ENCODE assay signal across 11 cellular contexts in genomic region chr4:168221298-168221697, GRCh38.
DNase-seq lines count a peak whose midpoint lies in the region; ATAC-seq and TF ChIP-seq lines count a peak whose summit lies in the region.
"Had no signal": no experiment of that assay in that cellular context is flagged by ENCODE, and none has a peak within 500 bp of the region (broad histone marks: within the 10 kb centered on the region; RNA-seq: fewer than 3 reads in every experiment).

No MANE protein-coding gene starts in this region.

- H3K36me3 ChIP-seq in upper lobe of right lung: peaks cover 59% of the 10 kb centered on the region

- H3K9me3 ChIP-seq in upper lobe of right lung: no peaks in the 10 kb centered on the region
- H3K9me3 ChIP-seq: right atrium auricular region had no signal

- ATAC-seq in upper lobe of right lung (no peak), GM21381 (IDR thresholded peaks at IDR 0.05; ENCODE audit: unreplicated experiment) (no peak)
- ATAC-seq: left cardiac atrium had no signal

- no peaks in the 10 kb centered on the region for H3K27me3 ChIP-seq in upper lobe of right lung
- H3K27me3 ChIP-seq: right atrium auricular region had no signal

- H3K4me3 ChIP-seq in foreskin fibroblast (ENCODE audit: low read depth in 1 of 2, low read length in 2 of 2) (no peak overlapping the region), upper lobe of right lung (no peak overlapping the region)
- H3K4me3 ChIP-seq: right atrium auricular region had no signal

- peaks cover 12% of the 10 kb centered on the region for H3K9me3 Mint-ChIP-seq in progenitor cell of endocrine pancreas (ENCODE audit: low read depth)

- no peaks in the 10 kb centered on the region for H3K27me3 Mint-ChIP-seq in progenitor cell of endocrine pancreas
- H3K27me3 Mint-ChIP-seq: CD4-positive, alpha-beta memory T cell had no signal

- no peak overlapping the region for H3K27ac ChIP-seq in upper lobe of right lung
- H3K27ac ChIP-seq: right atrium auricular region had no signal

- no peaks in the 10 kb centered on the region for H3K36me3 Mint-ChIP-seq in progenitor cell of endocrine pancreas (ENCODE audit: insufficient read depth)

- intact Hi-C loops in upper lobe of right lung (cut with DNase I): no loop called here

- no peaks in the 10 kb centered on the region for H3K4me1 Mint-ChIP-seq in progenitor cell of endocrine pancreas (ENCODE audit: low read depth)

- TF ChIP-seq CTCF in foreskin fibroblast (IDR thresholded peaks at IDR 0.05; ENCODE audit: low read depth, low read length) (no peak), upper lobe of right lung (IDR thresholded peaks at IDR 0.05) (no peak), progenitor cell of endocrine pancreas (IDR thresholded peaks at IDR 0.05; ENCODE audit: unreplicated experiment) (no peak)

- H3K4me3 Mint-ChIP-seq in progenitor cell of endocrine pancreas (ENCODE audit: low read depth): no peak overlapping the region
- H3K4me3 Mint-ChIP-seq: CD4-positive, alpha-beta memory T cell had no signal

- no peak overlapping the region for H3K27ac Mint-ChIP-seq in progenitor cell of endocrine pancreas

- no peaks in the 10 kb centered on the region for H3K4me1 ChIP-seq in upper lobe of right lung
- H3K4me1 ChIP-seq: right atrium auricular region had no signal

- peak; percentile 12 for DNase-seq in AG08395 (ENCODE audit: low spot score)
- DNase-seq in HCEC 1CT: peak; percentile 34
- DNase-seq in SHP77 treated with DMSO at 0.1 percent for 48 hours (lab: John Stamatoyannopoulos, UW): peak; percentile 57
- DNase-seq in foreskin fibroblast: peak; percentile 68 to 89
- no peak for DNase-seq in upper lobe of right lung
- no peak for DNase-seq in progenitor cell of endocrine pancreas (ENCODE audit: low spot score, unreplicated experiment)
- no peak for DNase-seq in KG1 (lab: John Stamatoyannopoulos, UW)
- DNase-seq: CD4-positive, alpha-beta memory T cell; left cardiac atrium had no signal

Comparison
In these comparisons a context has a peak if more than half of its experiments do, and no peak if none do; other contexts are left out.
1. DNase-seq: peak in AG08395 (single experiment), HCEC 1CT (single experiment), SHP77 treated with DMSO at 0.1 percent for 48 hours (single experiment) and foreskin fibroblast (2 of 2); none in upper lobe of right lung (single experiment), progenitor cell of endocrine pancreas (single experiment) and KG1 (single experiment).